In the genomic region with DNA sequence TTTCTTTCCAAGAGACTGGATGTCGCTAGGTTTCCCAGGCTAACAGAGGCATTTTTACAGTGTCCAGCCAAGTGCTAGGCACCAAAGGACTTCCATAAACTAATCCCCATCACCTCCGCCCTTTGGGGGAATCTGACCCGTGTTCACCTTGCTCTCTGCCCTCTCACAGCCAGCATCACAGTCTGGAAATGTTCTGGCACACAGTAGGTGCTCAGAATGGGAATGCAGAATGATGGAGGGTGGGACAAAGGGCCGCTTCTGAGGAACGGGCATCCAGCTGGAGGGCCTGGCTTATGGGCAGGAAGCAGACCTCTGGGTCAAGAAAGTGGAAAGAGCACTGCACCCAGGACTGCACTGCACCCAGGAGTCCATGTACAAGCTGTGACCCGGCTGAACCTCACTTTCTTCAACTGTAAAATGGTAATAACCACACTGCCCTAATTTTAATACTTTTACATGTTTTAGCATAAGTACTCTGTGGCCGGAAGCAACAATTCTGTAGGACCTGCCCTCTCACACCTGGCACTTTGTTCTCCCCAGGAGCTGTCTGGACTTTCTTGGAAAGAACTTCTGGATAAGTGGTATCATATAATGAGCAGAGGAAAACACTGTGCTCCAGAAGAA, we compare ENCODE assay signal across 8 cellular contexts. TPM values are rescaled to one million over a fixed set of nuclear protein-coding genes. Genes with fewer than 3 reads are reported as not detected.
DNase-seq lines count a peak whose midpoint lies in the region; ATAC-seq and TF ChIP-seq lines count a peak whose summit lies in the region.

No MANE protein-coding gene starts in this region.

- CTCF ChIA-PET in activated CD8-positive, alpha-beta T cell treated with anti-CD3 and anti-CD28 coated beads for 36 hours (lab: Charles Lee), result interaction anchor here (0.6 to 2.9 kb wide), 14 partner anchors 15 to 219 kb away, joined by 3 to 13 read pairs (median 4); no protein-coding TSS in a partner anchor

- H3K36me3 Mint-ChIP-seq in activated CD8-positive, alpha-beta T cell treated with anti-CD3 and anti-CD28 coated beads for 36 hours (ENCODE audit: low read depth), result no peaks in the 10 kb centered on the region
- peaks cover 7% of the 10 kb centered on the region for H3K36me3 Mint-ChIP-seq in stimulated activated memory B cell treated with anti-CD40 and anti-IgM and Interleukin-4, amounts not matched to agents 10 μg/mL and 1 μg/mL and 100 μg/mL, for 72 hours

- DNase-seq in DMS79 treated with DMSO at 0.1 percent for 48 hours (lab: John Stamatoyannopoulos, UW), result peak; percentile 6
- no peak for DNase-seq in DMS79 (lab: John Stamatoyannopoulos, UW)
- DNase-seq in activated CD8-positive, alpha-beta T cell treated with anti-CD3 and anti-CD28 coated beads for 36 hours, result no peak
- DNase-seq in SHP77 treated with DMSO at 0.1 percent for 48 hours (lab: John Stamatoyannopoulos, UW), result no peak
- DNase-seq in central memory CD4-positive, alpha-beta T cell, result no peak
- DNase-seq in COLO668 (lab: John Stamatoyannopoulos, UW; ENCODE audit: unreplicated experiment), result no peak

- no peak for ATAC-seq in activated CD8-positive, alpha-beta T cell treated with anti-CD3 and anti-CD28 coated beads for 36 hours
- ATAC-seq in stimulated activated memory B cell treated with anti-CD40 and anti-IgM and Interleukin-4, amounts not matched to agents 10 μg/mL and 1 μg/mL and 100 μg/mL, for 72 hours, result no peak

- H3K9me3 ChIP-seq in iPS-18c (ENCODE audit: control insufficient read depth, insufficient read depth, low read length), result no peaks in the 10 kb centered on the region

- H3K27me3 Mint-ChIP-seq in activated CD8-positive, alpha-beta T cell treated with anti-CD3 and anti-CD28 coated beads for 36 hours, result no peaks in the 10 kb centered on the region
- H3K27me3 Mint-ChIP-seq in stimulated activated memory B cell treated with anti-CD40 and anti-IgM and Interleukin-4, amounts not matched to agents 10 μg/mL and 1 μg/mL and 100 μg/mL, for 72 hours, result no peaks in the 10 kb centered on the region

- POLR2A ChIA-PET in activated CD8-positive, alpha-beta T cell treated with anti-CD3 and anti-CD28 coated beads for 36 hours (lab: Charles Lee), result interaction anchor here (0.5 to 1.7 kb wide), 8 partner anchors 10 to 269 kb away, joined by 3 to 5 read pairs (median 4); no protein-coding TSS in a partner anchor

- peak overlapping the region; percentile 64 for H3K4me3 Mint-ChIP-seq in activated CD8-positive, alpha-beta T cell treated with anti-CD3 and anti-CD28 coated beads for 36 hours
- H3K4me3 Mint-ChIP-seq in stimulated activated memory B cell treated with anti-CD40 and anti-IgM and Interleukin-4, amounts not matched to agents 10 μg/mL and 1 μg/mL and 100 μg/mL, for 72 hours, result peak overlapping the region; percentile 79

- peaks cover 28% of the 10 kb centered on the region for H3K4me1 Mint-ChIP-seq in activated CD8-positive, alpha-beta T cell treated with anti-CD3 and anti-CD28 coated beads for 36 hours (ENCODE audit: low read depth)
- H3K4me1 Mint-ChIP-seq in stimulated activated memory B cell treated with anti-CD40 and anti-IgM and Interleukin-4, amounts not matched to agents 10 μg/mL and 1 μg/mL and 100 μg/mL, for 72 hours, result peaks cover 44% of the 10 kb centered on the region

- TF ChIP-seq CTCF in activated CD8-positive, alpha-beta T cell treated with anti-CD3 and anti-CD28 coated beads for 36 hours (IDR thresholded peaks at IDR 0.05), result no peak

- no peaks in the 10 kb centered on the region for H3K9me3 Mint-ChIP-seq in activated CD8-positive, alpha-beta T cell treated with anti-CD3 and anti-CD28 coated beads for 36 hours
- no peaks in the 10 kb centered on the region for H3K9me3 Mint-ChIP-seq in stimulated activated memory B cell treated with anti-CD40 and anti-IgM and Interleukin-4, amounts not matched to agents 10 μg/mL and 1 μg/mL and 100 μg/mL, for 72 hours

- intact Hi-C loops in activated CD8-positive, alpha-beta T cell treated with anti-CD3 and anti-CD28 coated beads for 36 hours (cut with micrococcal nuclease), result loop anchor here (5.0 to 10.0 kb wide), 3 partner anchors 88 to 216 kb away; a partner anchor contains a TSS

- peak overlapping the region; percentile 83 for H3K27ac Mint-ChIP-seq in activated CD8-positive, alpha-beta T cell treated with anti-CD3 and anti-CD28 coated beads for 36 hours
- peak overlapping the region; percentile 85 for H3K27ac Mint-ChIP-seq in stimulated activated memory B cell treated with anti-CD40 and anti-IgM and Interleukin-4, amounts not matched to agents 10 μg/mL and 1 μg/mL and 100 μg/mL, for 72 hours

- H3K4me3 ChIP-seq in iPS-18c (ENCODE audit: insufficient read depth, low read depth, low read length), result peak overlapping the region; percentile 47; the same call in 1 of the 2 replicates

RNA-seq across cellular contexts. Expression of a gene that starts 0.9 kb away (rescaled TPM):
- 1 to 10 TPM; 1.7 to 2.7 TPM for total RNA-seq in activated CD8-positive, alpha-beta T cell treated with anti-CD3 and anti-CD28 coated beads for 36 hours

RNA-seq across cellular contexts. Expression of a gene that starts 4.8 kb away (rescaled TPM):
- total RNA-seq in activated CD8-positive, alpha-beta T cell treated with anti-CD3 and anti-CD28 coated beads for 36 hours, result 10 to 100 TPM; 12.4 to 12.5 TPM

RNA-seq across cellular contexts. Expression of a gene that starts 57.0 kb away (rescaled TPM):
- 10 to 100 TPM; 82.3 to 87.8 TPM for total RNA-seq in activated CD8-positive, alpha-beta T cell treated with anti-CD3 and anti-CD28 coated beads for 36 hours

RNA-seq across cellular contexts. Expression of a gene that starts 58.1 kb away (rescaled TPM):
- total RNA-seq in activated CD8-positive, alpha-beta T cell treated with anti-CD3 and anti-CD28 coated beads for 36 hours, result 1 to 10 TPM; 6.6 to 7.6 TPM
